18 cellular contexts compared by ENCODE assay signal in the genomic region with DNA sequence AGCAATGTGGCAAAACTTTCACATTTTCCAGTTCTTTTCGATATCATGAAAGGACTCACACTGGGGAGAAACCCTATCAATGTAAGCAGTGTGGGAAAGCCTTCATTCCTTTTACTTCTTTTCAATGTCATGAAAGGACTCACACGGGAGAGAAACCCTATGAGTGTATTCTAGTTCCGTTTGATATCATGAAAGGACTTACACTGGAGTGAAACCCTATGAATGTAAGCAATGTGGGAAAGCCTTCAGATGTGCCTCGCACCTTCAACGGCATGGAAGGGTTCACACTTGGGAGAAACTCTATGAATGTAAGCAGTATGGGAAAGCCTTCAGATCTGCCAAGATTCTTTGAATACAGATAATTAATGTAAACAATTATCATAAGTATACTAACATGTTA. TPM values are rescaled to one million over a fixed set of nuclear protein-coding genes. Genes with fewer than 3 reads are reported as not detected.
A peak's percentile ranks its signal among the peaks of the same experiment; 100 is the strongest.
DNase-seq lines count a peak whose midpoint lies in the region; ATAC-seq and TF ChIP-seq lines count a peak whose summit lies in the region.
"Had no signal": no experiment of that assay in that cellular context is flagged by ENCODE, and none has a peak within 500 bp of the region (broad histone marks: within the 10 kb centered on the region; RNA-seq: fewer than 3 reads in every experiment).

No MANE protein-coding gene starts in this region.

- intact Hi-C loops in HCT116 (cut with micrococcal nuclease) (no loop called here), PC-9 (cut with micrococcal nuclease; ENCODE audit: unreplicated experiment) (no loop called here)

- peaks cover 12% of the 10 kb centered on the region for H3F3A ChIP-seq in PC-9 (ENCODE audit: insufficient read depth, low read depth)

- H3K36me3 ChIP-seq in HCT116 (ENCODE audit: control insufficient read depth in 1 of 2, insufficient read depth in 2 of 2, low read length in 2 of 2) (peaks cover 15 to 45% of the 10 kb centered on the region in 2 experiments), PC-9 (ENCODE audit: low read depth) (peaks cover 52% of the 10 kb centered on the region), hepatocyte (replicated peaks; ENCODE audit: insufficient read depth, low read depth) (peaks cover 30% of the 10 kb centered on the region), skeletal muscle tissue (ENCODE audit: control insufficient read depth in 3 of 3, insufficient read depth in 3 of 3, low read length in 3 of 3) (peaks cover 43 to 55% (median 45%) of the 10 kb centered on the region in 3 donors)

- no TSS peak for BruUV-seq in HCT116 (replicated peaks; lab: Mats Ljungman, UMichigan)
- no TSS peak for BruUV-seq in PC-9 (replicated peaks; lab: Mats Ljungman, UMichigan)

- H2AFZ ChIP-seq in HCT116 (ENCODE audit: low read depth, low read length, poor library complexity, severe bottlenecking) (no peak overlapping the region), PC-9 (no peak overlapping the region), hepatocyte (no peak overlapping the region)

- RAD21 ChIA-PET in HCT116 (lab: Charles Lee; ENCODE audit: low non-redundant PET in 1 of 2, low total read pairs in 2 of 2, uncharacterized antibody in 2 of 2, unreplicated experiment in 2 of 2) = no interaction called here

- over 99% methylated on average over 5 of the region's 5 CpGs for WGBS in hepatocyte (ENCODE audit: low lambda C conversion rate, missing lambda C conversion rate)

- H3K27ac ChIP-seq in HCT116 (ENCODE audit: low read depth, low read length) (no peak overlapping the region), PC-9 (no peak overlapping the region), hepatocyte (no peak overlapping the region), skeletal muscle tissue (ENCODE audit: low read depth, low read length) (no peak overlapping the region)

- H3K27me3 ChIP-seq in HCT116 (ENCODE audit: insufficient read depth, low read length) (no peaks in the 10 kb centered on the region), PC-9 (ENCODE audit: insufficient read depth, low read depth) (no peaks in the 10 kb centered on the region), hepatocyte (no peaks in the 10 kb centered on the region), skeletal muscle tissue (ENCODE audit: control insufficient read depth in 3 of 3, insufficient read depth in 3 of 3, low read length in 3 of 3) (no peaks in the 10 kb centered on the region)
- H3K27me3 ChIP-seq: BE2C had no signal

- H3K9ac ChIP-seq in HCT116 (ENCODE audit: low read length) = no peak overlapping the region
- no peak overlapping the region for H3K9ac ChIP-seq in skeletal muscle tissue (ENCODE audit: low read depth in 1 of 3, low read length in 3 of 3)

- H3K79me2 ChIP-seq in HCT116 (ENCODE audit: insufficient read depth, low read length) (0 out of 2 replicates have a peak, but pooled peaks cover 3% of the 10 kb centered on the region), PC-9 (ENCODE audit: low read depth) (no peaks in the 10 kb centered on the region), hepatocyte (no peaks in the 10 kb centered on the region)

- H3K4me2 ChIP-seq in HCT116 (ENCODE audit: low read length) = no peak overlapping the region
- no peak overlapping the region for H3K4me2 ChIP-seq in PC-9
- H3K4me2 ChIP-seq in hepatocyte = no peak overlapping the region

- H4K20me1 ChIP-seq in HCT116 (ENCODE audit: insufficient read depth) (no peaks in the 10 kb centered on the region), PC-9 (ENCODE audit: insufficient read depth) (no peaks in the 10 kb centered on the region), hepatocyte (ENCODE audit: insufficient read depth, poor library complexity, severe bottlenecking) (no peaks in the 10 kb centered on the region)

- ATAC-seq in HCT116 = no peak
- no peak for ATAC-seq in GM18870 (IDR thresholded peaks at IDR 0.05; ENCODE audit: unreplicated experiment)
- ATAC-seq: SK-N-SH treated with all-trans-retinoic acid at 6 μM for 48 hours had no signal

- H3K4me1 ChIP-seq in HCT116 (ENCODE audit: control insufficient read depth in 1 of 2, insufficient read depth in 2 of 2, low read length in 2 of 2) (no peaks in the 10 kb centered on the region), PC-9 (replicated peaks; ENCODE audit: insufficient read depth) (no peaks in the 10 kb centered on the region), hepatocyte (ENCODE audit: insufficient read depth) (no peaks in the 10 kb centered on the region), skeletal muscle tissue (ENCODE audit: control insufficient read depth in 3 of 3, insufficient read depth in 3 of 3, low read length in 3 of 3) (no peaks in the 10 kb centered on the region)
- H3K4me1 ChIP-seq: BE2C had no signal

- H3K9me2 ChIP-seq in HCT116 (ENCODE audit: insufficient read depth) = no peaks in the 10 kb centered on the region
- no peaks in the 10 kb centered on the region for H3K9me2 ChIP-seq in PC-9 (ENCODE audit: insufficient read depth)
- no peaks in the 10 kb centered on the region for H3K9me2 ChIP-seq in hepatocyte (replicated peaks; ENCODE audit: insufficient read depth)

- H3K9me3 ChIP-seq in HCT116 (ENCODE audit: control insufficient read depth in 1 of 2, insufficient read depth in 1 of 2, low read depth in 1 of 2, low read length in 2 of 2) = peaks cover 54 to 65% of the 10 kb centered on the region in 2 experiments; a peak in 3 of 4 replicates
- peaks cover 79% of the 10 kb centered on the region for H3K9me3 ChIP-seq in PC-9 (ENCODE audit: insufficient read depth, low read depth)
- H3K9me3 ChIP-seq in hepatocyte (ENCODE audit: low read depth) = peaks cover 71% of the 10 kb centered on the region
- peaks cover 47 to 61% (median 50%) of the 10 kb centered on the region in 3 donors for H3K9me3 ChIP-seq in skeletal muscle tissue (ENCODE audit: control insufficient read depth in 3 of 3, low read length in 3 of 3)

- DNase-seq in HCT116 (ENCODE audit: low read depth, low spot score) = no peak
- DNase-seq in PC-9 = no peak
- no peak for DNase-seq in hepatocyte (ENCODE audit: low spot score)
- DNase-seq in GM19238 (ENCODE audit: insufficient read length, low spot score) = no peak
- no peak for DNase-seq in NCI-H1436 treated with DMSO at 0.1 percent for 48 hours (lab: John Stamatoyannopoulos, UW)
- no peak for DNase-seq in middle frontal gyrus (ENCODE audit: extremely low spot score, low spot score)
- DNase-seq: BE2C, DMS 273 treated with DMSO at 0.1 percent for 48 hours, GDM1, NCI-H1105 treated with DMSO at 0.1 percent for 48 hours, NCI-H1930, NCI-H2171, NCI-H446, NCI-H69, SHP77 treated with DMSO at 0.1 percent for 48 hours had no signal

- CTCF ChIA-PET in HCT116 (lab: Charles Lee) (no interaction called here), PC-9 (lab: Charles Lee) (no interaction called here)

- TF ChIP-seq RAD21 in HCT116 (IDR thresholded peaks at IDR 0.05; ENCODE audit: low read depth) = no peak

- POLR2A ChIA-PET in HCT116 (lab: Charles Lee) = no interaction called here
- POLR2A ChIA-PET in PC-9 (lab: Charles Lee; ENCODE audit: unreplicated experiment) = no interaction called here

- H3K4me3 ChIP-seq in HCT116 (replicated peaks in 1 of 2; ENCODE audit: low read depth in 1 of 2, low read length in 2 of 2) = no peak overlapping the region
- peak overlapping the region; percentile 29 for H3K4me3 ChIP-seq in PC-9
- H3K4me3 ChIP-seq in hepatocyte = peak overlapping the region; percentile 36
- peak overlapping the region in 2 of 3 donors; percentile 25 to 34 for H3K4me3 ChIP-seq in skeletal muscle tissue (ENCODE audit: low read length in 3 of 3)

- TF ChIP-seq POLR2A in HCT116 (IDR thresholded peaks at IDR 0.05; ENCODE audit: borderline replicate concordance, extremely low read depth, insufficient read depth, insufficient read length) = no peak

- TF ChIP-seq CTCF in HCT116 (IDR thresholded peaks at IDR 0.05 in 2 of 3, conservative IDR thresholded peaks at IDR 0.05 in 1 of 3; ENCODE audit: borderline replicate concordance in 1 of 3, insufficient read depth in 1 of 3, low read depth in 2 of 3, low read length in 2 of 3) = no peak
- no peak for TF ChIP-seq CTCF in PC-9 (conservative IDR thresholded peaks at IDR 0.05)
- TF ChIP-seq CTCF in hepatocyte (IDR thresholded peaks at IDR 0.05; ENCODE audit: poor library complexity) = no peak

TF ChIP-seq in HCT116, 20 proteins besides CTCF, POLR2A, EP300 and RAD21:
- 0 out of 2 replicates have a peak, but pooled peaks have one; percentile 16 for TF ChIP-seq ZNF274 (IDR thresholded peaks at IDR 0.05; ENCODE audit: low read depth, low read length)
- TF ChIP-seq EZH2phosphoT487 (IDR thresholded peaks at IDR 0.05; ENCODE audit: borderline replicate concordance) = no peak

RNA-seq across cellular contexts. Expression of gene ZNF763, which starts 14.5 kb away (rescaled TPM):
- total RNA-seq in HCT116 (2021; ENCODE audit: unreplicated experiment) (not detected), PC-9 (2021) (0.55 and 0.83 TPM in 2 replicates), hepatocyte (1.7 and 3.0 TPM in 2 replicates), skeletal muscle tissue (2.1 TPM)
- 0.08 TPM in 1 of 2 replicates, not detected in the other for polyA plus RNA-seq in HCT116 (2012)
- polyA plus RNA-seq in hepatocyte = 1.2 and 2.8 TPM in 2 replicates

RNA-seq across cellular contexts. Expression of gene ZNF700, which starts 25.4 kb away (rescaled TPM):
- total RNA-seq in HCT116 (2021; ENCODE audit: unreplicated experiment) (9.3 TPM), PC-9 (2021) (7.6 and 7.8 TPM in 2 replicates), hepatocyte (7.5 and 11.7 TPM in 2 replicates), skeletal muscle tissue (6.3 TPM)
- polyA plus RNA-seq in HCT116 (2012) = 3.4 and 5.3 TPM in 2 replicates
- polyA plus RNA-seq in hepatocyte = 3.6 and 5.6 TPM in 2 replicates

Comparison
In these comparisons a context has a peak if more than half of its experiments do, and no peak if none do; other contexts are left out.
1. H3K4me3 ChIP-seq: peak in PC-9 (single experiment), hepatocyte (single experiment) and skeletal muscle tissue (2 of 3); none in HCT116 (0 of 2).